ENCODE assay signal across 8 cellular contexts in genomic region chr12:54126696-54127537, GRCh38.
DNase-seq lines count a peak whose midpoint lies in the region; ATAC-seq and TF ChIP-seq lines count a peak whose summit lies in the region.

No MANE protein-coding gene starts in this region.

- peak; percentile 66 to 88 (median 78) for ATAC-seq in heart left ventricle
- no peak for ATAC-seq in HG03571 (IDR thresholded peaks at IDR 0.05; ENCODE audit: unreplicated experiment)
- ATAC-seq in HG02970 (IDR thresholded peaks at IDR 0.05; ENCODE audit: low FRiP score, unreplicated experiment), result no peak

- no TSS peak for BruUV-seq in Caco-2 (replicated peaks; lab: Mats Ljungman, UMichigan)

- no peaks in the 10 kb centered on the region for H3K9me3 Mint-ChIP-seq in Caco-2 (ENCODE audit: unreplicated experiment)

- H3K27me3 Mint-ChIP-seq in Caco-2 (ENCODE audit: insufficient read depth, unreplicated experiment), result no peaks in the 10 kb centered on the region

- 4 to 7% (median 6%) methylated on average over 27 to 31 of the region's 31 CpGs for WGBS in heart left ventricle, 4 donors

- H3K9me3 ChIP-seq in Caco-2 (no peaks in the 10 kb centered on the region), heart left ventricle (no peaks in the 10 kb centered on the region)

- H3K4me1 Mint-ChIP-seq in Caco-2 (ENCODE audit: low read depth, unreplicated experiment), result peaks cover 14% of the 10 kb centered on the region

- H3K27me3 ChIP-seq in Caco-2 (replicated peaks; ENCODE audit: control insufficient read depth, insufficient read depth, low read length) (no peaks in the 10 kb centered on the region), heart left ventricle (peaks cover 19 to 95% (median 47%) of the 10 kb centered on the region in 9 donors)

- no peaks in the 10 kb centered on the region for H3K36me3 Mint-ChIP-seq in Caco-2 (ENCODE audit: insufficient read depth, unreplicated experiment)

- H3K27ac Mint-ChIP-seq in Caco-2 (ENCODE audit: unreplicated experiment), result peak overlapping the region; percentile 32

- peak overlapping the region in 8 of 12 donors; percentile 17 to 70 (median 42) for H3K27ac ChIP-seq in heart left ventricle

- POLR2A ChIA-PET in Caco-2 (lab: Charles Lee), result no interaction called here

- no peak for TF ChIP-seq POLR2A in heart left ventricle (IDR thresholded peaks at IDR 0.05)

- H3K4me3 ChIP-seq in Caco-2 (ENCODE audit: low read depth, low read length) (no peak overlapping the region), heart left ventricle (peak overlapping the region; percentile 18 to 70 (median 54))

- H3K4me1 ChIP-seq in Caco-2, result peaks cover 38% of the 10 kb centered on the region
- peaks cover 0 to 17% (median 5%) of the 10 kb centered on the region in 12 donors for H3K4me1 ChIP-seq in heart left ventricle

- no peak for DNase-seq in Caco-2
- peak; percentile 99 for DNase-seq in T1000 (lab: John Stamatoyannopoulos, UW)
- peak; percentile 23 to 82 (median 65) for DNase-seq in heart left ventricle
- DNase-seq in posterior vena cava (ENCODE audit: low spot score), result peak; percentile 93
- no peak for DNase-seq in amniotic stem cell (lab: John Stamatoyannopoulos, UW)
- DNase-seq in COLO668 (lab: John Stamatoyannopoulos, UW; ENCODE audit: unreplicated experiment), result no peak

- H3K4me3 Mint-ChIP-seq in Caco-2 (ENCODE audit: unreplicated experiment), result no peak overlapping the region

- H3K36me3 ChIP-seq in Caco-2 (ENCODE audit: control insufficient read depth, insufficient read depth, low read length) (no peaks in the 10 kb centered on the region; the same call in 1 of the 2 replicates), heart left ventricle (no peaks in the 10 kb centered on the region)

- CTCF ChIA-PET in Caco-2 (lab: Charles Lee), result no interaction called here

- intact Hi-C loops in Caco-2 (cut with micrococcal nuclease; ENCODE audit: unreplicated experiment) (no loop called here), heart left ventricle (cut with DNase I) (no loop called here), posterior vena cava (cut with DNase I) (no loop called here)

- TF ChIP-seq CTCF in Caco-2 (IDR thresholded peaks at IDR 0.05; ENCODE audit: insufficient read depth in 1 of 2, low read depth in 1 of 2, low read length in 1 of 2, severe bottlenecking in 1 of 2, unreplicated experiment in 1 of 2) (no peak), heart left ventricle (IDR thresholded peaks at IDR 0.05) (no peak)

Comparison
In these comparisons a context has a peak if more than half of its experiments do, and no peak if none do; other contexts are left out.
1. DNase-seq: peak in T1000 (single experiment), heart left ventricle (5 of 5) and posterior vena cava (single experiment); none in Caco-2 (0 of 2), amniotic stem cell (single experiment) and COLO668 (single experiment).
2. ATAC-seq: peak in heart left ventricle (4 of 4); none in HG03571 (single experiment) and HG02970 (single experiment).